Comparison of ENCODE assay signal across 16 cellular contexts in the genomic region with DNA sequence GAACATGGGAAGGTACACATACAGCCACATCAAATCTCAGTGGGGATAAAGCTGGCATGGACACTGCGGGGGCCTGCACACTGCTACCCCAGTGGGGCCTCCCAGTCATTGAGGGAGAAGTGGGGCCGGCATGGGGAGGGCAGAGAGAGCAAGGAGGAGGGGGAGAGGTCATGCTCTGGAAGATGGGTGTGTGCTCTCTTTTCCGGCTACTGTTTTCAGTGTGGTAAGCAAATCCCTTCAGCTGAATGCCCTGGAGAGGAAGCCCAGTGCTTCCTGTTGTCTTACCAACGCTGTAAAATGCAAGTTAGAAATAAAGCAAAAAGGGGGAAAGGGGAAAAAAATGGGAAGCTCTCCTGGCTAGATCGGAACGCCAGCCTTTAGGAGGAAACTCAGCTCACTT. TPM values are rescaled to one million over a fixed set of nuclear protein-coding genes. Genes with fewer than 3 reads are reported as not detected.
DNase-seq lines count a peak whose midpoint lies in the region; ATAC-seq, FAIRE-seq and TF ChIP-seq lines count a peak whose summit lies in the region.
"Had no signal": no experiment of that assay in that cellular context is flagged by ENCODE, and none has a peak within 500 bp of the region (broad histone marks: within the 10 kb centered on the region; RNA-seq: fewer than 3 reads in every experiment).

No MANE protein-coding gene starts in this region.

- no peaks in the 10 kb centered on the region for H3K79me2 ChIP-seq in K562 (ENCODE audit: control insufficient read depth, insufficient read depth, low read length)

- peak overlapping the region; percentile 52 to 96 (median 90) for H3K27ac Mint-ChIP-seq in naive B cell
- H3K27ac Mint-ChIP-seq: endodermal cell had no signal

- no peaks in the 10 kb centered on the region for H4K20me1 ChIP-seq in BLaER1
- no peaks in the 10 kb centered on the region for H4K20me1 ChIP-seq in K562 (replicated peaks; ENCODE audit: control insufficient read depth, insufficient read depth, low read length)

- H3K9ac ChIP-seq in BLaER1 (peak overlapping the region; percentile 54), K562 (ENCODE audit: insufficient read depth in 1 of 2, low read depth in 2 of 2, low read length in 2 of 2) (no peak overlapping the region)

- POLR2A ChIA-PET in K562 (lab: Yijun Ruan, JAX) = no interaction called here

- ATAC-seq in K562 (0 out of 3 replicates have a peak, but pooled peaks have one; percentile 33), naive B cell (ENCODE audit: low read depth in 2 of 2) (peak; percentile 76 to 80)
- ATAC-seq: body of pancreas had no signal

- H3K27ac ChIP-seq in BLaER1 = peak overlapping the region; percentile 77
- H3K27ac ChIP-seq in K562 (ENCODE audit: extremely low read depth, low read depth, low read length) = no peak overlapping the region
- H3K27ac ChIP-seq: body of pancreas, suprapubic skin had no signal

- DNase-seq in GM12891 (ENCODE audit: insufficient read length, low spot score) (no peak), K562 (ENCODE audit: extremely low read depth in 1 of 4, low spot score in 3 of 4) (no peak), naive B cell (peak; percentile 28), GM19238 (ENCODE audit: insufficient read length, low spot score) (no peak), GM19240 (ENCODE audit: insufficient read length, low spot score) (no peak), epidermal melanocyte (ENCODE audit: insufficient read length, low spot score) (no peak)
- no peak for DNase-seq in stimulated activated CD4-positive, alpha-beta T cell treated with anti-CD3 and anti-CD28 coated beads, Interleukin-4, amount 100 ng/mL, for 4 hours
- DNase-seq: activated CD8-positive, alpha-beta memory T cell treated with anti-CD3 and anti-CD28 coated beads, Interleukin-2, amount 50 U/mL, for 4 hours; body of pancreas; endodermal cell; NCI-H1105; NCI-H446 treated with DMSO at 0.1 percent for 48 hours; retina had no signal

- TF ChIP-seq POLR2A in GM12891 (IDR thresholded peaks at IDR 0.05; ENCODE audit: low read depth, low read length) (no peak), K562 (conservative IDR thresholded peaks at IDR 0.05) (no peak)

- no peak overlapping the region for H2AFZ ChIP-seq in K562 (ENCODE audit: low read depth, low read length)

- H3K4me3 Mint-ChIP-seq in naive B cell = peak overlapping the region; percentile 53 to 94 (median 89)
- H3K4me3 Mint-ChIP-seq: endodermal cell had no signal

- H3K4me1 ChIP-seq in BLaER1 = peaks cover 78% of the 10 kb centered on the region
- H3K4me1 ChIP-seq in K562 (replicated peaks in 1 of 2; ENCODE audit: control insufficient read depth in 2 of 2, insufficient read depth in 2 of 2, low read length in 2 of 2) = peaks cover 7% of the 10 kb centered on the region in 2 experiments; a peak in 3 of 5 replicates
- H3K4me1 ChIP-seq: body of pancreas, suprapubic skin had no signal

- no peaks in the 10 kb centered on the region for H3K36me3 ChIP-seq in BLaER1
- H3K36me3 ChIP-seq in K562 (ENCODE audit: control insufficient read depth, insufficient read depth, low read length) = no peaks in the 10 kb centered on the region
- H3K36me3 ChIP-seq: suprapubic skin had no signal

- no peak for TF ChIP-seq CTCF in K562 (IDR thresholded peaks at IDR 0.05 in 2 of 3, conservative IDR thresholded peaks at IDR 0.05 in 1 of 3; ENCODE audit: insufficient read depth in 2 of 3, low read depth in 1 of 3, low read length in 3 of 3)

- H3K27me3 ChIP-seq in BLaER1 (no peaks in the 10 kb centered on the region), K562 (ENCODE audit: control insufficient read depth in 2 of 2, insufficient read depth in 2 of 2, low read length in 2 of 2) (no peaks in the 10 kb centered on the region)
- H3K27me3 ChIP-seq: body of pancreas, suprapubic skin had no signal

- peaks cover 15% of the 10 kb centered on the region for H3K9me3 ChIP-seq in BLaER1
- no peaks in the 10 kb centered on the region for H3K9me3 ChIP-seq in K562 (replicated peaks; ENCODE audit: control insufficient read depth, insufficient read depth, low read depth, low read length)
- H3K9me3 ChIP-seq: body of pancreas, suprapubic skin had no signal

- peaks cover 30 to 58% (median 54%) of the 10 kb centered on the region in 3 donors for H3K4me1 Mint-ChIP-seq in naive B cell

- no peaks in the 10 kb centered on the region for H3K9me3 Mint-ChIP-seq in naive B cell
- H3K9me3 Mint-ChIP-seq: endodermal cell had no signal

- no TSS peak for BruUV-seq in K562 (replicated peaks; lab: Mats Ljungman, UMichigan)

- H3K4me3 ChIP-seq in BLaER1 (peak overlapping the region; percentile 54), K562 (no peak overlapping the region)
- H3K4me3 ChIP-seq: body of pancreas, suprapubic skin had no signal

- 13% methylated on average over 4 of the region's 6 CpGs for WGBS in K562 (ENCODE audit: insufficient coverage, low coverage, missing lambda C conversion rate)

- no peak for TF ChIP-seq RAD21 in K562 (CRISPR knock-in tag; conservative IDR thresholded peaks at IDR 0.05 in 1 of 2, IDR thresholded peaks at IDR 0.05 in 1 of 2)

- H3K36me3 Mint-ChIP-seq in naive B cell = no peaks in the 10 kb centered on the region

- TF ChIP-seq EP300 in K562 (IDR thresholded peaks at IDR 0.05; ENCODE audit: low read length) = no peak

- peak overlapping the region; percentile 84 for H3K4me2 ChIP-seq in BLaER1
- no peak overlapping the region for H3K4me2 ChIP-seq in K562 (ENCODE audit: insufficient read depth, low read length)

- CTCF ChIA-PET in K562 (lab: Yijun Ruan, JAX; ENCODE audit: low intra/inter-chr PET ratio) = no interaction called here

- H3K27me3 Mint-ChIP-seq in naive B cell = no peaks in the 10 kb centered on the region

- intact Hi-C loops in K562 (cut with micrococcal nuclease) = no loop called here

- FAIRE-seq in GM12891 (lab: Jason Lieb, UNC) = peak; percentile 31
- FAIRE-seq in K562 (lab: Jason Lieb, UNC) = no peak
- FAIRE-seq: H1 had no signal

- no peaks in the 10 kb centered on the region for H3K9me1 ChIP-seq in K562 (ENCODE audit: control insufficient read depth, insufficient read depth, low read length)

- in situ Hi-C loops in K562 (cut with MboI) = no loop called here

RNA-seq across cellular contexts. Expression of gene NRROS, which starts 30.8 kb away (rescaled TPM):
- 22.1 TPM for polyA plus RNA-seq in GM12891 (2012; ENCODE audit: low read depth, missing spikeins)
- total RNA-seq in K562 (2011; cell fraction: chromatin; rRNA removed; ENCODE audit: low replicate concordance) = 7.2 and 22.0 TPM in 2 replicates
- 15.8 and 20.0 TPM in 2 replicates for total RNA-seq in K562 (2011; cell fraction: nucleolus; rRNA removed)
- total RNA-seq in K562 (2011; cell fraction: nucleoplasm; rRNA removed) = 8.9 and 10.3 TPM in 2 replicates
- total RNA-seq in K562 (2014; rRNA removed) = 4.6 and 6.9 TPM in 2 replicates
- 1.2 and 2.1 TPM in 2 replicates for total RNA-seq in K562 (2014; rRNA removed; fragmentation: Illumina TruSeq; extraction: Trizol)
- total RNA-seq in K562 (2015; rRNA removed; fragmentation: Illumina TruSeq; extraction: Trizol) = 3.7 and 3.8 TPM in 2 replicates
- 13.0 and 13.8 TPM in 2 replicates for total RNA-seq in K562 (2021)
- 2.2 and 7.1 TPM in 2 replicates for polyA plus RNA-seq in K562 (2011; rRNA removed)
- 2.7 and 5.0 TPM in 2 replicates for polyA plus RNA-seq in K562 (2011; cell fraction: cytosol; rRNA removed)
- 5.4 and 8.2 TPM in 2 replicates for polyA plus RNA-seq in K562 (2011; cell fraction: nucleus; rRNA removed)
- 16.4 and 25.4 TPM in 2 replicates for polyA plus RNA-seq in K562 (2012)
- polyA plus RNA-seq in K562 (2014; fragmentation: Illumina TruSeq; extraction: Trizol) = 5.4 and 8.9 TPM in 2 replicates
- under 1 TPM; 0.34 to 0.35 TPM for polyA plus RNA-seq in K562 (2014; fragmentation: Nextera tagmentation; extraction: Ambion mirVana)
- 4.6 and 6.4 TPM in 2 replicates for polyA plus RNA-seq in K562 (2014; rRNA removed)
- 3.0 and 3.7 TPM in 2 replicates for polyA minus RNA-seq in K562 (2011; rRNA and poly(A)+ RNA removed)
- polyA minus RNA-seq in K562 (2011; cell fraction: cytosol; rRNA and poly(A)+ RNA removed) = 5.2 and 6.3 TPM in 2 replicates
- polyA minus RNA-seq in K562 (2011; cell fraction: nucleus; rRNA and poly(A)+ RNA removed) = 2.1 and 4.6 TPM in 2 replicates
- 10 to 100 TPM in 2 of 6 donors, 1 to 10 TPM in 4; 1.2 to 11.8 (median 4.9) TPM for polyA plus RNA-seq in naive B cell (ENCODE audit: low read depth in 6 of 6)

RNA-seq across cellular contexts. Expression of gene CEP19, which starts 41.7 kb away (rescaled TPM):
- polyA plus RNA-seq in GM12891 (2012; ENCODE audit: low read depth, missing spikeins) = 1.9 TPM
- 0.25 and 0.97 TPM in 2 replicates for total RNA-seq in K562 (2011; cell fraction: chromatin; rRNA removed; ENCODE audit: low replicate concordance)
- 0.50 and 0.53 TPM in 2 replicates for total RNA-seq in K562 (2011; cell fraction: nucleolus; rRNA removed)
- total RNA-seq in K562 (2011; cell fraction: nucleoplasm; rRNA removed) = 0.51 and 1.8 TPM in 2 replicates
- total RNA-seq in K562 (2014; rRNA removed) (2.5 and 3.1 TPM in 2 replicates), K562 (2014; rRNA removed; fragmentation: Illumina TruSeq; extraction: Trizol) (4.1 and 4.3 TPM in 2 replicates), K562 (2015; rRNA removed; fragmentation: Illumina TruSeq; extraction: Trizol) (4.5 TPM in 2 replicates), K562 (2021) (2.3 and 2.5 TPM in 2 replicates)
- polyA plus RNA-seq in K562 (2011; rRNA removed) (2.7 and 4.2 TPM in 2 replicates), K562 (2014; fragmentation: Illumina TruSeq; extraction: Trizol) (3.7 and 3.8 TPM in 2 replicates), K562 (2014; fragmentation: Nextera tagmentation; extraction: Ambion mirVana) (1 to 10 TPM; 3.4 to 4.2 TPM), K562 (2014; rRNA removed) (3.1 and 3.5 TPM in 2 replicates), naive B cell (ENCODE audit: low read depth in 6 of 6) (1 to 10 TPM in 5 of 6 donors, not detected in 1; 1.5 to 5.4 (median 3.0) TPM)
- polyA plus RNA-seq in K562 (2011; cell fraction: cytosol; rRNA removed) = 1.1 and 1.5 TPM in 2 replicates
- polyA plus RNA-seq in K562 (2011; cell fraction: nucleus; rRNA removed) = 0.35 and 0.36 TPM in 2 replicates
- polyA plus RNA-seq in K562 (2012) = 3.2 and 3.6 TPM in 2 replicates
- 1.9 and 2.1 TPM in 2 replicates for polyA minus RNA-seq in K562 (2011; rRNA and poly(A)+ RNA removed)
- polyA minus RNA-seq in K562 (2011; cell fraction: cytosol; rRNA and poly(A)+ RNA removed) = 1.6 TPM in 1 of 2 replicates, not detected in the other
- polyA minus RNA-seq in K562 (2011; cell fraction: nucleus; rRNA and poly(A)+ RNA removed) = 0.40 and 0.44 TPM in 2 replicates

RNA-seq across cellular contexts. Expression of gene PIGX, which starts 41.8 kb away (rescaled TPM):
- polyA plus RNA-seq in GM12891 (2012; ENCODE audit: low read depth, missing spikeins) = 15.2 TPM
- 18.2 and 25.3 TPM in 2 replicates for total RNA-seq in K562 (2011; cell fraction: chromatin; rRNA removed; ENCODE audit: low replicate concordance)
- total RNA-seq in K562 (2011; cell fraction: nucleolus; rRNA removed) = 11.8 and 13.8 TPM in 2 replicates
- total RNA-seq in K562 (2011; cell fraction: nucleoplasm; rRNA removed) = 18.2 and 21.2 TPM in 2 replicates
- 23.8 and 25.8 TPM in 2 replicates for total RNA-seq in K562 (2014; rRNA removed)
- total RNA-seq in K562 (2014; rRNA removed; fragmentation: Illumina TruSeq; extraction: Trizol) = 27.0 and 34.2 TPM in 2 replicates
- 23.8 and 25.2 TPM in 2 replicates for total RNA-seq in K562 (2015; rRNA removed; fragmentation: Illumina TruSeq; extraction: Trizol)
- 22.5 and 26.9 TPM in 2 replicates for total RNA-seq in K562 (2021)
- polyA plus RNA-seq in K562 (2011; rRNA removed) = 25.4 and 36.3 TPM in 2 replicates
- polyA plus RNA-seq in K562 (2011; cell fraction: cytosol; rRNA removed) = 9.4 and 18.2 TPM in 2 replicates
- polyA plus RNA-seq in K562 (2011; cell fraction: nucleus; rRNA removed) = 6.7 and 9.6 TPM in 2 replicates
- 17.7 and 22.1 TPM in 2 replicates for polyA plus RNA-seq in K562 (2012)
- 25.9 and 28.4 TPM in 2 replicates for polyA plus RNA-seq in K562 (2014; fragmentation: Illumina TruSeq; extraction: Trizol)
- 1 to 10 TPM; 3.7 to 5.1 TPM for polyA plus RNA-seq in K562 (2014; fragmentation: Nextera tagmentation; extraction: Ambion mirVana)
- polyA plus RNA-seq in K562 (2014; rRNA removed) = 25.9 and 30.8 TPM in 2 replicates
- 21.7 and 23.7 TPM in 2 replicates for polyA minus RNA-seq in K562 (2011; rRNA and poly(A)+ RNA removed)
- polyA minus RNA-seq in K562 (2011; cell fraction: cytosol; rRNA and poly(A)+ RNA removed) = 14.7 and 17.2 TPM in 2 replicates
- polyA minus RNA-seq in K562 (2011; cell fraction: nucleus; rRNA and poly(A)+ RNA removed) = 3.1 and 6.8 TPM in 2 replicates
- 10 to 100 TPM; 17.6 to 30.6 (median 27.5) TPM for polyA plus RNA-seq in naive B cell (ENCODE audit: low read depth in 6 of 6)
